In genomic region chr6:108074359-108075144, GRCh38 we compare ENCODE assay signal across 8 cellular contexts. TPM values are rescaled to one million over a fixed set of nuclear protein-coding genes. Genes with fewer than 3 reads are reported as not detected.
A peak's percentile ranks its signal among the peaks of the same experiment; 100 is the strongest.
DNase-seq lines count a peak whose midpoint lies in the region; ATAC-seq and TF ChIP-seq lines count a peak whose summit lies in the region.

Gene OSTM1 (minus strand): TSS chr6:108074741. CDS start chr6:108074651, 90 bp downstream.

- TF ChIP-seq CTCF in type B pancreatic cell (conservative IDR thresholded peaks at IDR 0.05): no peak

- no peaks in the 10 kb centered on the region for H3K27me3 Mint-ChIP-seq in activated naive CD8-positive, alpha-beta T cell treated with anti-CD3 and anti-CD28 coated beads, Interleukin-2, amount 50 U/mL, for 24 hours
- peaks cover 11% of the 10 kb centered on the region for H3K27me3 Mint-ChIP-seq in type B pancreatic cell

- peak within 1 kb of the TSS; percentile 85 for H3K27ac Mint-ChIP-seq in activated naive CD8-positive, alpha-beta T cell treated with anti-CD3 and anti-CD28 coated beads, Interleukin-2, amount 50 U/mL, for 24 hours
- H3K27ac Mint-ChIP-seq in type B pancreatic cell: peak within 1 kb of the TSS; percentile 74

- peak within 1 kb of the TSS; percentile 85 for H3K4me3 Mint-ChIP-seq in activated naive CD8-positive, alpha-beta T cell treated with anti-CD3 and anti-CD28 coated beads, Interleukin-2, amount 50 U/mL, for 24 hours
- H3K4me3 Mint-ChIP-seq in type B pancreatic cell: peak within 1 kb of the TSS; percentile 88

- intact Hi-C loops in Right ventricle myocardium superior (cut with DNase I): no loop called here

- DNase-seq in NCI-H1105 (lab: John Stamatoyannopoulos, UW) (peak; percentile 87), SW480 (ENCODE audit: low spot score) (peak; percentile 74), Right ventricle myocardium superior (peak; percentile 95), pons (ENCODE audit: low spot score) (peak; percentile 79), type B pancreatic cell (ENCODE audit: extremely low spot score, unreplicated experiment) (peak; percentile 95)
- peak; percentile 96 for DNase-seq in activated naive CD8-positive, alpha-beta T cell treated with anti-CD3 and anti-CD28 coated beads, Interleukin-2, amount 50 U/mL, for 24 hours

- TF ChIP-seq POLR2A in GM10847 (IDR thresholded peaks at IDR 0.05; ENCODE audit: extremely low read depth, insufficient read length): peak; percentile 69

- no peaks in the 10 kb centered on the region for H3K9me3 Mint-ChIP-seq in activated naive CD8-positive, alpha-beta T cell treated with anti-CD3 and anti-CD28 coated beads, Interleukin-2, amount 50 U/mL, for 24 hours
- no peaks in the 10 kb centered on the region for H3K9me3 Mint-ChIP-seq in type B pancreatic cell

- H3K36me3 Mint-ChIP-seq in activated naive CD8-positive, alpha-beta T cell treated with anti-CD3 and anti-CD28 coated beads, Interleukin-2, amount 50 U/mL, for 24 hours (ENCODE audit: low read depth): peaks cover 1% of the 10 kb centered on the region
- no peaks in the 10 kb centered on the region for H3K36me3 Mint-ChIP-seq in type B pancreatic cell

- peak; percentile 94 for ATAC-seq in HG02623 (IDR thresholded peaks at IDR 0.05; ENCODE audit: unreplicated experiment)
- peak; percentile 99 for ATAC-seq in activated naive CD8-positive, alpha-beta T cell treated with anti-CD3 and anti-CD28 coated beads, Interleukin-2, amount 50 U/mL, for 24 hours
- ATAC-seq in Right ventricle myocardium superior (ENCODE audit: poor library complexity): peak; percentile 100

- peaks cover 31% of the 10 kb centered on the region for H3K4me1 Mint-ChIP-seq in activated naive CD8-positive, alpha-beta T cell treated with anti-CD3 and anti-CD28 coated beads, Interleukin-2, amount 50 U/mL, for 24 hours
- peaks cover 9% of the 10 kb centered on the region for H3K4me1 Mint-ChIP-seq in type B pancreatic cell (ENCODE audit: unreplicated experiment)

RNA-seq across cellular contexts. Expression of gene OSTM1, which starts in this region (rescaled TPM):
- total RNA-seq in Right ventricle myocardium superior: 35.4 TPM
- total RNA-seq in type B pancreatic cell (ENCODE audit: low replicate concordance): 7.3 and 14.5 TPM in 2 replicates

Comparison
In these comparisons a context has a peak if more than half of its experiments do, and no peak if none do; other contexts are left out.
1. Peak in every context shown above with its lines: DNase-seq and ATAC-seq.